Comparison of ENCODE assay signal across 14 cellular contexts in the genomic region with DNA sequence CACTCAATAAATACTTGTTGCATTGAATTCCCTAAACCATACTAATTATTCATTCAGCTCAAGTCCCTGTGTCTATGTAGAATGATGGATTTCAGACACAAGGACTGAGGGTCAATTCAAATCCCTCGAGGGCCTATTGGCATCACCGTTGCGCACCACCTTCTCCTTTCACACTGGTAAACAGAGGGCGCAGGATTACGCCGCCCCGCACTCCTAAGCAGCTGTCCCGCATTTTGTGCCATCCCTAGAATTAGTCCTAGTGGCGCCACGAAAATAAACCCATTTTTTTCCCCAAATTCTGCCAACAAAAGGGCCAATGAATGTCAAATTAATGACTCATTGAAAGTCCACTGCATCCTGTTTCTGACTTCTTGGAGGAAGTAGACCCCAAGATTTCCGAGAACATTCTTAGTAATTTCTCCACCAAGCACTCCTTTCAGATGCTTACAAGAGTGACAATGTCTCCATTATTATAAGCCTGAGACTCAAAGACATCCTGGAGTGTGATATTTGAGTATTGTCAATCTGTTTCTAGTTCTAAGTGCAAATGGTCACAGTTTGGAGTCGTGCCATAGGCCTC. TPM values are rescaled to one million over a fixed set of nuclear protein-coding genes. Genes with fewer than 3 reads are reported as not detected.
DNase-seq lines count a peak whose midpoint lies in the region; ATAC-seq, FAIRE-seq and TF ChIP-seq lines count a peak whose summit lies in the region.
"Had no signal": no experiment of that assay in that cellular context is flagged by ENCODE, and none has a peak within 500 bp of the region (broad histone marks: within the 10 kb centered on the region; RNA-seq: fewer than 3 reads in every experiment).

No MANE protein-coding gene starts in this region.

- H2AK5ac ChIP-seq in mesendoderm (ENCODE audit: low read length), result no peak overlapping the region

- TF ChIP-seq CTCF in foreskin keratinocyte (conservative IDR thresholded peaks at IDR 0.05), result no peak
- TF ChIP-seq CTCF in thyroid gland (IDR thresholded peaks at IDR 0.05), result no peak

- DNase-seq in GM12892 (ENCODE audit: insufficient read length) (no peak), foreskin keratinocyte (no peak), mesendoderm (no peak), thyroid gland (no peak), DMS 273 (lab: John Stamatoyannopoulos, UW; ENCODE audit: unreplicated experiment) (no peak)
- DNase-seq in activated CD4-positive, alpha-beta memory T cell treated with anti-CD3 and anti-CD28 coated beads for 36 hours, result peak; percentile 38
- DNase-seq: mucosa of descending colon, NCI-H146 had no signal

- no peak overlapping the region for H2BK15ac ChIP-seq in mesendoderm (replicated peaks; ENCODE audit: low read depth)

- H3K36me3 Mint-ChIP-seq in activated CD4-positive, alpha-beta memory T cell treated with anti-CD3 and anti-CD28 coated beads for 36 hours, result peaks cover 50% of the 10 kb centered on the region

- CTCF ChIA-PET in activated CD4-positive, alpha-beta memory T cell treated with anti-CD3 and anti-CD28 coated beads for 36 hours (lab: Charles Lee), result interaction anchor here (1.0 to 12.1 kb wide), 7 partner anchors 9 to 83 kb away, joined by 4 to 103 read pairs (median 13); partner anchors contain the start of gene CD2

- H4K5ac ChIP-seq in mesendoderm (ENCODE audit: low read length), result no peak overlapping the region

- no peak overlapping the region for H3K4ac ChIP-seq in mesendoderm (ENCODE audit: low read depth, low read length)

- no peak for TF ChIP-seq POLR2A in GM12892 (IDR thresholded peaks at IDR 0.05; ENCODE audit: low read depth, low read length)
- TF ChIP-seq POLR2A in thyroid gland (IDR thresholded peaks at IDR 0.05), result no peak

- no peak overlapping the region for H2BK120ac ChIP-seq in mesendoderm (ENCODE audit: low read depth, low read length)

- WGBS in mesendoderm (ENCODE audit: extremely low coverage, insufficient coverage, low lambda C conversion rate), result no CpG with 5 or more reads among the region's 12 CpGs
- WGBS in thyroid gland, 2 donors, result 89 to 91% methylated on average over 12 of the region's 12 CpGs

- H3K9ac ChIP-seq in BLaER1 treated with 17β-estradiol and CSF1 and Interleukin-3, amounts not matched to agents 10 nM and 100 nM, result no peak overlapping the region
- no peak overlapping the region for H3K9ac ChIP-seq in mesendoderm (ENCODE audit: low read length)

- H3K9me3 ChIP-seq in BLaER1 treated with 17β-estradiol and CSF1 and Interleukin-3, amounts not matched to agents 10 nM and 100 nM (replicated peaks in 1 of 11), result peaks cover 20 to 25% (median 23%) of the 10 kb centered on the region in 11 experiments
- no peaks in the 10 kb centered on the region for H3K9me3 ChIP-seq in thyroid gland
- H3K9me3 ChIP-seq: mucosa of descending colon had no signal

- H3K9me3 Mint-ChIP-seq in activated CD4-positive, alpha-beta memory T cell treated with anti-CD3 and anti-CD28 coated beads for 36 hours, result peaks cover 16% of the 10 kb centered on the region

- no peak overlapping the region for H4K8ac ChIP-seq in mesendoderm (ENCODE audit: low read depth, low read length)

- no peak overlapping the region for H2BK5ac ChIP-seq in mesendoderm (ENCODE audit: low read length)

- H3K23ac ChIP-seq in mesendoderm (ENCODE audit: low read length), result no peak overlapping the region

- no peaks in the 10 kb centered on the region for H4K20me1 ChIP-seq in BLaER1 treated with 17β-estradiol and CSF1 and Interleukin-3, amounts not matched to agents 10 nM and 100 nM

- peak overlapping the region; percentile 79 for H3K4me3 Mint-ChIP-seq in activated CD4-positive, alpha-beta memory T cell treated with anti-CD3 and anti-CD28 coated beads for 36 hours
- H3K4me3 Mint-ChIP-seq: stimulated activated memory B cell treated with anti-CD40 and anti-IgM and Interleukin-4, amounts not matched to agents 10 μg/mL and 1 μg/mL and 100 μg/mL, for 72 hours had no signal

- POLR2A ChIA-PET in activated CD4-positive, alpha-beta memory T cell treated with anti-CD3 and anti-CD28 coated beads for 36 hours (lab: Charles Lee), result interaction anchor here (1.1 to 11.9 kb wide), 10 partner anchors 7 to 252 kb away, joined by 3 to 1099 read pairs (median 28); partner anchors contain the start of genes CD2 and TTF2

- no peaks in the 10 kb centered on the region for H3K27me3 ChIP-seq in BLaER1 treated with 17β-estradiol and CSF1 and Interleukin-3, amounts not matched to agents 10 nM and 100 nM
- H3K27me3 ChIP-seq in foreskin keratinocyte (no peaks in the 10 kb centered on the region), mesendoderm (ENCODE audit: insufficient read depth, low read length, poor library complexity) (no peaks in the 10 kb centered on the region), thyroid gland (no peaks in the 10 kb centered on the region)

- no peaks in the 10 kb centered on the region for H3K27me3 Mint-ChIP-seq in activated CD4-positive, alpha-beta memory T cell treated with anti-CD3 and anti-CD28 coated beads for 36 hours
- H3K27me3 Mint-ChIP-seq: stimulated activated memory B cell treated with anti-CD40 and anti-IgM and Interleukin-4, amounts not matched to agents 10 μg/mL and 1 μg/mL and 100 μg/mL, for 72 hours had no signal

- H3K4me1 ChIP-seq in BLaER1 treated with 17β-estradiol and CSF1 and Interleukin-3, amounts not matched to agents 10 nM and 100 nM, result peaks cover 0 to 17% (median 7%) of the 10 kb centered on the region in 10 experiments; a peak in 10 of 20 replicates
- peaks cover 20% of the 10 kb centered on the region for H3K4me1 ChIP-seq in foreskin keratinocyte
- no peaks in the 10 kb centered on the region for H3K4me1 ChIP-seq in mesendoderm (ENCODE audit: control insufficient read depth, low read depth, low read length)
- no peaks in the 10 kb centered on the region for H3K4me1 ChIP-seq in thyroid gland

- no peaks in the 10 kb centered on the region for H3K79me1 ChIP-seq in mesendoderm (ENCODE audit: low read length)

- H3K79me2 ChIP-seq in mesendoderm (ENCODE audit: control insufficient read depth, insufficient read depth, low read length), result no peaks in the 10 kb centered on the region

- no peak overlapping the region for H3K18ac ChIP-seq in mesendoderm (ENCODE audit: low read length)

- peaks cover 80% of the 10 kb centered on the region for H3K4me1 Mint-ChIP-seq in activated CD4-positive, alpha-beta memory T cell treated with anti-CD3 and anti-CD28 coated beads for 36 hours (ENCODE audit: low read depth)

- intact Hi-C loops in activated CD4-positive, alpha-beta memory T cell treated with anti-CD3 and anti-CD28 coated beads for 36 hours (cut with micrococcal nuclease), result loop anchor here (1.0 kb wide), 2 partner anchors 54 to 70 kb away; partner anchors contain the start of gene CD2
- intact Hi-C loops in thyroid gland (cut with DNase I), result no loop called here

- peak overlapping the region in 9 of 11 experiments; percentile 0 to 37 (median 19); a peak in 8 of 22 replicates for H3K4me2 ChIP-seq in BLaER1 treated with 17β-estradiol and CSF1 and Interleukin-3, amounts not matched to agents 10 nM and 100 nM
- no peak overlapping the region for H3K4me2 ChIP-seq in mesendoderm (ENCODE audit: low read length)

- H3K27ac Mint-ChIP-seq in activated CD4-positive, alpha-beta memory T cell treated with anti-CD3 and anti-CD28 coated beads for 36 hours, result peak overlapping the region; percentile 99
- H3K27ac Mint-ChIP-seq: stimulated activated memory B cell treated with anti-CD40 and anti-IgM and Interleukin-4, amounts not matched to agents 10 μg/mL and 1 μg/mL and 100 μg/mL, for 72 hours had no signal

- H3K4me3 ChIP-seq in BLaER1 treated with 17β-estradiol and CSF1 and Interleukin-3, amounts not matched to agents 10 nM and 100 nM, result no peak overlapping the region
- H3K4me3 ChIP-seq in mesendoderm (ENCODE audit: low read length) (no peak overlapping the region), thyroid gland (replicated peaks in 1 of 3) (no peak overlapping the region)
- H3K4me3 ChIP-seq: mucosa of descending colon, SK-N-MC had no signal

- ATAC-seq in foreskin keratinocyte (peak; percentile 21), HG03378 (IDR thresholded peaks at IDR 0.05; ENCODE audit: unreplicated experiment) (no peak)
- ATAC-seq: HepG2; stimulated activated memory B cell treated with anti-CD40 and anti-IgM and Interleukin-4, amounts not matched to agents 10 μg/mL and 1 μg/mL and 100 μg/mL, for 72 hours had no signal

- H3K27ac ChIP-seq in BLaER1 treated with 17β-estradiol and CSF1 and Interleukin-3, amounts not matched to agents 10 nM and 100 nM, result no peak overlapping the region
- peak overlapping the region; percentile 20 for H3K27ac ChIP-seq in foreskin keratinocyte
- H3K27ac ChIP-seq in mesendoderm (ENCODE audit: low read depth, low read length), result no peak overlapping the region
- no peak overlapping the region for H3K27ac ChIP-seq in thyroid gland
- H3K27ac ChIP-seq: C4-2B, SK-N-MC had no signal

- no peak overlapping the region for H3K56ac ChIP-seq in mesendoderm (ENCODE audit: low read length)

- FAIRE-seq in GM12892 (lab: Jason Lieb, UNC), result peak; percentile 68
- FAIRE-seq: HepG2 had no signal

- no peaks in the 10 kb centered on the region for H3K36me3 ChIP-seq in BLaER1 treated with 17β-estradiol and CSF1 and Interleukin-3, amounts not matched to agents 10 nM and 100 nM
- H3K36me3 ChIP-seq in mesendoderm (ENCODE audit: control insufficient read depth, insufficient read depth, low read length) (no peaks in the 10 kb centered on the region), thyroid gland (no peaks in the 10 kb centered on the region)

RNA-seq across cellular contexts. Expression of gene CD2, which starts 53.7 kb away (rescaled TPM):
- polyA plus RNA-seq in GM12892 (2012; ENCODE audit: missing spikeins), result not detected
- 100 to 1,000 TPM; 335 to 355 TPM for total RNA-seq in activated CD4-positive, alpha-beta memory T cell treated with anti-CD3 and anti-CD28 coated beads for 36 hours
- total RNA-seq in foreskin keratinocyte (not detected in 2 replicates), thyroid gland (1 to 10 TPM; 1.9 to 9.7 (median 2.6) TPM)
- not detected in 2 replicates for polyA plus RNA-seq in foreskin keratinocyte
- not detected for polyA plus RNA-seq in mesendoderm (2013, experiment 1 of 2)
- not detected for polyA plus RNA-seq in mesendoderm (2013, experiment 2 of 2)
- total RNA-seq: HepG2 had no signal
- polyA plus RNA-seq: HepG2 had no signal

Comparison
In these comparisons a context has a peak if more than half of its experiments do, and no peak if none do; other contexts are left out.
1. RNA of gene CD2, which starts 53.7 kb away (total RNA-seq): 335 to 355 TPM in activated CD4-positive, alpha-beta memory T cell treated with anti-CD3 and anti-CD28 coated beads for 36 hours; 1.9 to 9.7 TPM in thyroid gland and not detected in foreskin keratinocyte; every median in the first group is over 10 times any median in the second.